Comparison of ENCODE assay signal across 13 cellular contexts in genomic region chr18:24214913-24215312, GRCh38.
DNase-seq lines count a peak whose midpoint lies in the region; ATAC-seq and TF ChIP-seq lines count a peak whose summit lies in the region.
"Had no signal": no experiment of that assay in that cellular context is flagged by ENCODE, and none has a peak within 500 bp of the region (broad histone marks: within the 10 kb centered on the region; RNA-seq: fewer than 3 reads in every experiment).

No MANE protein-coding gene starts in this region.

- no peaks in the 10 kb centered on the region for H3K27me3 ChIP-seq in PC-9 (ENCODE audit: insufficient read depth, low read depth)
- H3K27me3 ChIP-seq in esophagus squamous epithelium = no peaks in the 10 kb centered on the region
- H3K27me3 ChIP-seq in parathyroid adenoma (ENCODE audit: control insufficient read depth, insufficient read depth, low read length) = no peaks in the 10 kb centered on the region
- H3K27me3 ChIP-seq: pancreas, vagina had no signal

- H3K4me2 ChIP-seq in PC-9 (peak overlapping the region; percentile 62), parathyroid adenoma (ENCODE audit: low read length) (peak overlapping the region; percentile 24)

- intact Hi-C loops in PC-9 (cut with micrococcal nuclease; ENCODE audit: unreplicated experiment) = loop anchor here (1.0 to 10.0 kb wide), 2 partner anchors 13 to 80 kb away; partner anchors contain the start of gene CABYR
- intact Hi-C loops in esophagus squamous epithelium (cut with DNase I) = no loop called here

- H3K27ac ChIP-seq in PC-9 (peak overlapping the region; percentile 75), esophagus squamous epithelium (peak overlapping the region in 3 of 4 donors; percentile 49 to 76 (median 68)), parathyroid adenoma (peak overlapping the region; percentile 63)
- H3K27ac ChIP-seq: pancreas, vagina had no signal

- H3K9me3 ChIP-seq in PC-9 (ENCODE audit: insufficient read depth, low read depth) (0 out of 2 replicates have a peak, but pooled peaks cover 5% of the 10 kb centered on the region), esophagus squamous epithelium (no peaks in the 10 kb centered on the region), parathyroid adenoma (ENCODE audit: control insufficient read depth, low read length) (no peaks in the 10 kb centered on the region)
- H3K9me3 ChIP-seq: pancreas, vagina had no signal

- H3K4me3 ChIP-seq in PC-9 (no peak overlapping the region), esophagus squamous epithelium (no peak overlapping the region), parathyroid adenoma (ENCODE audit: low read depth, low read length) (no peak overlapping the region)
- H3K4me3 ChIP-seq: pancreas, vagina had no signal

- H3K9ac ChIP-seq in parathyroid adenoma = no peak overlapping the region

- H3K9me2 ChIP-seq in PC-9 (ENCODE audit: insufficient read depth) = no peaks in the 10 kb centered on the region

- H3F3A ChIP-seq in PC-9 (ENCODE audit: insufficient read depth, low read depth) = peaks cover 36% of the 10 kb centered on the region

- no peak for ATAC-seq in HG02610 (IDR thresholded peaks at IDR 0.05; ENCODE audit: unreplicated experiment)

- H3K4me1 ChIP-seq in PC-9 (replicated peaks; ENCODE audit: insufficient read depth) (peaks cover 53% of the 10 kb centered on the region), esophagus squamous epithelium (peaks cover 7 to 47% (median 7%) of the 10 kb centered on the region in 3 donors), parathyroid adenoma (peaks cover 14% of the 10 kb centered on the region)

- no peak for TF ChIP-seq CTCF in PC-9 (conservative IDR thresholded peaks at IDR 0.05)
- no peak for TF ChIP-seq CTCF in esophagus squamous epithelium (IDR thresholded peaks at IDR 0.05)
- TF ChIP-seq CTCF in parathyroid adenoma (IDR thresholded peaks at IDR 0.05) = no peak

- H2AFZ ChIP-seq in PC-9 (no peak overlapping the region), parathyroid adenoma (peak overlapping the region; percentile 30)

- DNase-seq in DMS53 (lab: John Stamatoyannopoulos, UW) (peak; percentile 49), PC-9 (no peak), esophagus squamous epithelium (lab: John Stamatoyannopoulos, UW) (no peak), SIG-M5 treated with dmso at 0.1 percent for 504 hours (lab: John Stamatoyannopoulos, UW; ENCODE audit: unreplicated experiment) (no peak), NCI-H1105 (lab: John Stamatoyannopoulos, UW) (no peak), SHP77 treated with DMSO at 0.1 percent for 48 hours (lab: John Stamatoyannopoulos, UW) (no peak)
- DNase-seq: activated CD8-positive, alpha-beta memory T cell treated with anti-CD3 and anti-CD28 coated beads for 24 hours; C1 segment of cervical spinal cord; erythroblast; pancreas had no signal

- CTCF ChIA-PET in PC-9 (lab: Charles Lee) = no interaction called here

- H4K20me1 ChIP-seq in PC-9 (ENCODE audit: insufficient read depth) = no peaks in the 10 kb centered on the region

- POLR2A ChIA-PET in PC-9 (lab: Charles Lee; ENCODE audit: unreplicated experiment) = interaction anchor here (0.6 to 1.8 kb wide), 4 partner anchors 53 to 211 kb away, joined by 3 to 6 read pairs (median 6); partner anchors contain the start of genes CABYR and IMPACT

- H3K79me2 ChIP-seq in PC-9 (ENCODE audit: low read depth) (peaks cover 16% of the 10 kb centered on the region), parathyroid adenoma (peaks cover 9% of the 10 kb centered on the region)

- H3K36me3 ChIP-seq in PC-9 (ENCODE audit: low read depth) (no peaks in the 10 kb centered on the region), esophagus squamous epithelium (no peaks in the 10 kb centered on the region), parathyroid adenoma (ENCODE audit: control insufficient read depth, insufficient read depth, low read length) (no peaks in the 10 kb centered on the region)
- H3K36me3 ChIP-seq: pancreas, vagina had no signal

- BruUV-seq in PC-9 (replicated peaks; lab: Mats Ljungman, UMichigan) = no TSS peak

- WGBS in esophagus squamous epithelium, 2 donors = 29 to 54% methylated on average over 1 of the region's 1 CpG

- TF ChIP-seq POLR2A in esophagus squamous epithelium (IDR thresholded peaks at IDR 0.05) = no peak
